8 cellular contexts compared by ENCODE assay signal in genomic region chr11:65354265-65355012, GRCh38. TPM values are rescaled to one million over a fixed set of nuclear protein-coding genes. Genes with fewer than 3 reads are reported as not detected.
DNase-seq lines count a peak whose midpoint lies in the region; ATAC-seq and TF ChIP-seq lines count a peak whose summit lies in the region.

Gene TIGD3 (plus strand): TSS chr11:65354751. CDS start chr11:65355809, 1,058 bp downstream.

- peak within 1 kb of the TSS; percentile 28 to 59 for H3K27ac ChIP-seq in right atrium auricular region
- H3K27ac ChIP-seq in psoas muscle, result peak within 1 kb of the TSS; percentile 62
- no peak within 1 kb of the TSS for H3K27ac ChIP-seq in urinary bladder (ENCODE audit: low read depth)

- H3K36me3 ChIP-seq in right atrium auricular region, result peaks cover 29% of the 10 kb centered on the region
- H3K36me3 ChIP-seq in psoas muscle (ENCODE audit: insufficient read depth in 1 of 2, low read depth in 1 of 2), result peaks cover 4 to 39% of the 10 kb centered on the region in 2 donors
- H3K36me3 ChIP-seq in urinary bladder (ENCODE audit: insufficient read depth), result no peaks in the 10 kb centered on the region

- DNase-seq in GM13977 (ENCODE audit: low spot score), result peak; percentile 99
- peak; percentile 68 for DNase-seq in NCI-H1694 (lab: John Stamatoyannopoulos, UW)
- peak; percentile 94 to 97 (median 95) for DNase-seq in T-helper 1 cell
- peak; percentile 51 to 98 (median 94) for DNase-seq in amygdala (lab: John Stamatoyannopoulos, UW)
- peak; percentile 96 for DNase-seq in right atrium auricular region (ENCODE audit: low spot score)
- DNase-seq in psoas muscle, result peak; percentile 98

- in situ Hi-C loops in GM13977 (cut with MboI; ENCODE audit: low pct_unique_long_range_greater_than_20kb, low sequenced_read_pairs, unreplicated experiment), result no loop called here

- WGBS in psoas muscle, 3 donors, result 0 to 1% (median 1%) methylated on average over 55 to 79 of the region's 79 CpGs
- under 1% methylated on average over 79 of the region's 79 CpGs for WGBS in urinary bladder

- H3K27me3 ChIP-seq in right atrium auricular region (no peaks in the 10 kb centered on the region), psoas muscle (ENCODE audit: insufficient read depth in 3 of 3, low read length in 2 of 3) (no peaks in the 10 kb centered on the region)

- intact Hi-C loops in psoas muscle (cut with DNase I), result loop anchor here in 1 of 2 donors (5.0 kb wide), 1 partner anchor 168 kb away; no protein-coding TSS in a partner anchor

- TF ChIP-seq CTCF in GM13977 (IDR thresholded peaks at IDR 0.05; ENCODE audit: extremely low read depth, insufficient read depth, missing control alignments) (no peak), right atrium auricular region (IDR thresholded peaks at IDR 0.05) (peak in 1 of 2 donors; percentile 13), psoas muscle (IDR thresholded peaks at IDR 0.05) (no peak)

- H3K9me3 ChIP-seq in right atrium auricular region, result no peaks in the 10 kb centered on the region
- H3K9me3 ChIP-seq in psoas muscle, result no peaks in the 10 kb centered on the region

- H3K4me1 ChIP-seq in right atrium auricular region, result peaks cover 0 to 24% of the 10 kb centered on the region in 2 donors
- H3K4me1 ChIP-seq in psoas muscle, result peaks cover 31% of the 10 kb centered on the region
- no peaks in the 10 kb centered on the region for H3K4me1 ChIP-seq in urinary bladder (ENCODE audit: insufficient read depth)

- H3K4me3 ChIP-seq in right atrium auricular region (peak within 1 kb of the TSS; percentile 56 to 84), psoas muscle (peak within 1 kb of the TSS; percentile 77), urinary bladder (ENCODE audit: low read depth, low read length) (peak within 1 kb of the TSS; percentile 54)

- ATAC-seq in HG02884 (IDR thresholded peaks at IDR 0.05; ENCODE audit: unreplicated experiment) (peak; percentile 84), psoas muscle (peak; percentile 85 to 89 (median 88))

RNA-seq across cellular contexts. Expression of gene TIGD3, which starts in this region (rescaled TPM):
- total RNA-seq in right atrium auricular region (under 1 TPM in 1 of 2 donors, not detected in 1; 0.22 TPM), psoas muscle (under 1 TPM in 1 of 4 donors, not detected in 3; 0.25 TPM), urinary bladder (0.11 TPM)
- polyA plus RNA-seq in psoas muscle (under 1 TPM; 0.05 to 0.09 (median 0.08) TPM), urinary bladder (0.16 TPM)

Comparison
In these comparisons a context has a peak if more than half of its experiments do, and no peak if none do; other contexts are left out.
1. Peak in DNase-seq, H3K4me3 ChIP-seq and H3K27ac ChIP-seq in right atrium auricular region; RNA of the gene not detected or under 1 TPM.
2. Peak in DNase-seq, ATAC-seq, H3K4me3 ChIP-seq and H3K27ac ChIP-seq in psoas muscle; RNA of the gene not detected or under 1 TPM.